Comparison of ENCODE assay signal across 8 cellular contexts in the genomic region with DNA sequence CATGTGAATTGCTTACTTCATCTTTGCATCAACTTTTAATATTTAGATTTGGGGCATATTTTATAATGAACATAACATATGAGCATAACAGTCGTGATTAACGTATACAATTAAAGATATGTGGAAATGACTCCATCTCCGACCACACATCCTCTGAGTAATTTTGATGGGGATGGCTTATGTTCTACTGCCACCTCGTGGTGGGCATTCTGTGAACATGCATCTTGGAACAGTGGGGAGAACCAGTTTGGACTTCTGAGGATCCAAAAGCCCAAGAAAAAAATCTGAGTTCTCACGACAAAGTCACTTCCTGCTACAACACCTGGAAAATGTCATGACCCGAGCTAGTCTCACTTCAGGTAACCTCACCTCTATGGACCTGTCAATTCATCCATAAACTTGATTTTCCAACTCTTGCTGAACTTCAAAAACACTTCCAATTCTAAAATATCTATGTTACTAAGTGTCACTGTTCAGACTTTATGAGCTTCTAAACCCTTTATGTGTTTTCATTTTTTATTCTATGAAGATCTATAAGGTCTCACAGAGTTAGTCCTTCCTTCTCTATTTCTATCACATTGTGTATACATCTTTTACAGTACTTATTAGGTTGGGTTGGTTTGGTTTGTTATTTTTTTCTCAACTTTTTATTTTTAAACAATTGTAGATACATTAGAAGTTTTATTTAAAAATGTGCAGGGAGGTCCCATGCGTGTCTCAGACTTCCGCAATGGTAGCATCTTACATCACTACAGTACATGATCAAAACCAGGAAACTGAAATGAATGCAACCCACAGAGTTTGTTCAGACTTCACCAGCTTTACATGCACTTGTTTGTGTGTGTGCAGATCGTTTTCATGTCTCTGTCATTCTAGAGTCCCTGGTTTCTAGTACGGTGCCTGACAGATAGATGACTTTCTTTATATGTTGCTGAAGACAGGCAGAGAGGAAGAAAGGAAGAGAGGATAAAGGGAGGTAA. TPM values are rescaled to one million over a fixed set of nuclear protein-coding genes. Genes with fewer than 3 reads are reported as not detected.
DNase-seq lines count a peak whose midpoint lies in the region; ATAC-seq and TF ChIP-seq lines count a peak whose summit lies in the region.

No MANE protein-coding gene starts in this region.

- intact Hi-C loops in transverse colon (cut with DNase I; ENCODE audit: low total_unique reads), result loop anchor here (5.0 to 10.0 kb wide), 2 partner anchors 602 to 664 kb away; no protein-coding TSS in a partner anchor

- no peaks in the 10 kb centered on the region for H3K4me1 ChIP-seq in transverse colon

- 19 to 22% methylated on average over 10 of the region's 10 CpGs for WGBS in transverse colon (ENCODE audit: low coverage in 1 of 2), 2 donors

- peak; percentile 74 for DNase-seq in COR-L47 (lab: John Stamatoyannopoulos, UW)
- DNase-seq in RWPE1 (ENCODE audit: low spot score), result peak; percentile 73
- DNase-seq in activated T-helper 1 cell treated with anti-CD3 and anti-CD28 coated beads, Interleukin-2, amount 50 U/mL, for 16 hours (ENCODE audit: low read depth in 1 of 2, low spot score in 1 of 2), result peak; percentile 26 to 28
- DNase-seq in foreskin fibroblast, result peak; percentile 61 to 89
- no peak for DNase-seq in osteocyte (ENCODE audit: extremely low spot score, unreplicated experiment)
- DNase-seq in transverse colon, result peak; percentile 67

- H3K36me3 ChIP-seq in transverse colon, result no peaks in the 10 kb centered on the region

- no peaks in the 10 kb centered on the region for H3K9me3 Mint-ChIP-seq in osteocyte (ENCODE audit: unreplicated experiment)

- no peak overlapping the region for H3K4me3 Mint-ChIP-seq in osteocyte (ENCODE audit: unreplicated experiment)

- no peaks in the 10 kb centered on the region for H3K9me3 ChIP-seq in transverse colon

- CTCF ChIA-PET in RWPE1 (lab: Yijun Ruan, JAX), result interaction anchor here (0.7 to 3.8 kb wide), 10 partner anchors 41 to 1618 kb away, joined by 3 to 16 read pairs (median 6); a partner anchor contains a TSS

- H3K4me1 Mint-ChIP-seq in osteocyte (ENCODE audit: unreplicated experiment), result no peaks in the 10 kb centered on the region

- peak; percentile 71 for ATAC-seq in GM21423 (IDR thresholded peaks at IDR 0.05; ENCODE audit: unreplicated experiment)

- no peak overlapping the region for H3K4me3 ChIP-seq in foreskin fibroblast (ENCODE audit: low read depth in 1 of 2, low read length in 2 of 2)
- H3K4me3 ChIP-seq in transverse colon, result no peak overlapping the region

- H3K27ac Mint-ChIP-seq in osteocyte (ENCODE audit: unreplicated experiment), result no peak overlapping the region

- no peaks in the 10 kb centered on the region for H3K36me3 Mint-ChIP-seq in osteocyte (ENCODE audit: unreplicated experiment)

- H3K27ac ChIP-seq in RWPE1 (no peak overlapping the region), transverse colon (no peak overlapping the region)

- TF ChIP-seq CTCF in LNCAP (IDR thresholded peaks at IDR 0.05), result peak; percentile 88
- TF ChIP-seq CTCF in RWPE1 (conservative IDR thresholded peaks at IDR 0.05; ENCODE audit: low read depth), result peak; percentile 80
- TF ChIP-seq CTCF in foreskin fibroblast (IDR thresholded peaks at IDR 0.05; ENCODE audit: low read depth, low read length), result peak; percentile 80
- TF ChIP-seq CTCF in osteocyte (IDR thresholded peaks at IDR 0.05), result peak; percentile 94
- TF ChIP-seq CTCF in transverse colon (IDR thresholded peaks at IDR 0.05), result peak; percentile 76 to 81 (median 78)

- peaks cover 58% of the 10 kb centered on the region for H3K27me3 Mint-ChIP-seq in osteocyte (ENCODE audit: unreplicated experiment)

- in situ Hi-C loops in transverse colon (cut with MboI; ENCODE audit: low pct_ligation_motif_present in 1 of 4, low pct_unique_long_range_greater_than_20kb in 1 of 4, low sequenced_read_pairs in 3 of 4), result loop anchor here (5.0 to 25.0 kb wide), 3 partner anchors 602 to 612 kb away; no protein-coding TSS in a partner anchor

- H3K27me3 ChIP-seq in transverse colon, result peaks cover 7% of the 10 kb centered on the region

- TF ChIP-seq POLR2A in transverse colon (IDR thresholded peaks at IDR 0.05), result no peak

- TF ChIP-seq EP300 in transverse colon (IDR thresholded peaks at IDR 0.05; ENCODE audit: low read depth), result no peak

- POLR2A ChIA-PET in RWPE1 (lab: Yijun Ruan, JAX; ENCODE audit: low non-redundant PET), result no interaction called here

RNA-seq across cellular contexts. Expression of a gene that starts 38.2 kb away (rescaled TPM):
- total RNA-seq in osteocyte (not detected in 2 replicates), transverse colon (1 to 10 TPM in 2 of 4 donors, under 1 TPM in 1, not detected in 1; 0.48 to 1.9 (median 1.1) TPM)

RNA-seq across cellular contexts. Expression of a gene that starts 53.1 kb away (rescaled TPM):
- total RNA-seq in osteocyte (not detected in 2 replicates), transverse colon (10 to 100 TPM in 1 of 4 donors, under 1 TPM in 1, not detected in 2; 0.79 to 43.4 TPM)
